In the genomic region with DNA sequence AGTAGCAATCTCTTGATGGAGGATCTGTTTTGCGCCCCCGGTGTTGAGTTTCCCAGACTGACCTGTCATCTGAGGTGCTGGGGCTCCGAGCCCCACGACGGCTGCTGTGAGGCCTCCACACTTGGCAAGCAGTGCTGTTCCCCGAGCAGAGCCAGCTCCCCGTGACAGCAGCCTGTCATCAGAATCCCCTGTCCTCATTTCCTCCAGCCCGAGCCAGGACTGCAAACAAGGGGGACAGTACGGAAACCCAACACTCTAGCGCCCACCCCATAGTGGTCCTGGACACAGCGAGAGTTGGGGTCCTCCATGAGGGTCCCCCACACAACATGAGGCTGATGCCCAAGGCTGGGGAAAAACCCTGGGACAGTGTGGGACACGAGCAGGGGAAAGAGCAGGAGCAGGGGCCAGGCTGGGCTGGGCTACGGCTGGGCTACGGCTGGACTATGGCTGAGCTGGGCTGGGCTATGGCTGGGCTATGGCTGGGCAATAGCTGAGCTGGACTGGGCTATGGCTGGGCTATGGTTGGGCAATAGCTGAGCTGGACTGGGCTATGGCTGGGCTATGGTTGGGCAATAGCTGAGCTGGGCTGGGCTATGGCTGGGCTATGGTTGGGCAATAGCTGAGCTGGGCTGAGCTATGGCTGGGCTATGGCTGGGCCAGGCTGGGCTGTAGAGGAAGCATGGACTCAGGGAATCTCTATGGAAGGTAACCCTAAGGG, we compare ENCODE assay signal across 15 cellular contexts. TPM values are rescaled to one million over a fixed set of nuclear protein-coding genes. Genes with fewer than 3 reads are reported as not detected.
DNase-seq lines count a peak whose midpoint lies in the region; ATAC-seq, FAIRE-seq and TF ChIP-seq lines count a peak whose summit lies in the region.
"Had no signal": no experiment of that assay in that cellular context is flagged by ENCODE, and none has a peak within 500 bp of the region (broad histone marks: within the 10 kb centered on the region; RNA-seq: fewer than 3 reads in every experiment).

No MANE protein-coding gene starts in this region.

- no peak overlapping the region for H2BK120ac ChIP-seq in H1 (replicated peaks; ENCODE audit: low read depth, low read length)

- TF ChIP-seq RAD21 in H1 (IDR thresholded peaks at IDR 0.05 in 1 of 2, conservative IDR thresholded peaks at IDR 0.05 in 1 of 2; ENCODE audit: low read depth in 2 of 2, low read length in 2 of 2) = no peak

- H3K36me3 Mint-ChIP-seq in memory B cell = no peaks in the 10 kb centered on the region
- H3K36me3 Mint-ChIP-seq in activated T-helper 17 cell treated with anti-CD3 and anti-CD28 coated beads, Interleukin-2, amount 50 U/mL, for 72 hours (ENCODE audit: low read depth) = no peaks in the 10 kb centered on the region
- H3K36me3 Mint-ChIP-seq: activated CD4-positive, alpha-beta memory T cell treated with anti-CD3 and anti-CD28 coated beads for 36 hours; CD8-positive, alpha-beta T cell had no signal

- ATAC-seq in memory B cell (ENCODE audit: low read depth) = no peak
- no peak for ATAC-seq in GM18502 (IDR thresholded peaks at IDR 0.05; ENCODE audit: poor library complexity, unreplicated experiment)
- no peak for ATAC-seq in activated T-helper 17 cell treated with anti-CD3 and anti-CD28 coated beads, Interleukin-2, amount 50 U/mL, for 72 hours (replicated peaks)
- ATAC-seq in HG02759 (IDR thresholded peaks at IDR 0.05; ENCODE audit: unreplicated experiment) = no peak
- ATAC-seq: CD8-positive, alpha-beta T cell had no signal

- no peaks in the 10 kb centered on the region for H3K27me3 Mint-ChIP-seq in memory B cell
- no peaks in the 10 kb centered on the region for H3K27me3 Mint-ChIP-seq in activated T-helper 17 cell treated with anti-CD3 and anti-CD28 coated beads, Interleukin-2, amount 50 U/mL, for 72 hours
- H3K27me3 Mint-ChIP-seq: activated CD4-positive, alpha-beta memory T cell treated with anti-CD3 and anti-CD28 coated beads for 36 hours had no signal

- H3K4me1 ChIP-seq in H1 (replicated peaks in 1 of 4; ENCODE audit: control insufficient read depth in 3 of 4, insufficient read depth in 4 of 4, low read length in 3 of 4) = no peaks in the 10 kb centered on the region

- CTCF ChIA-PET in H1 (lab: Charles Lee; ENCODE audit: partially characterized antibody) = interaction anchor here (0.6 to 7.1 kb wide), 8 partner anchors 9 to 1885 kb away, joined by 3 to 72 read pairs (median 4); no protein-coding TSS in a partner anchor

- no peak overlapping the region for H3K27ac ChIP-seq in H1 (ENCODE audit: low read depth, low read length)
- H3K27ac ChIP-seq: SK-N-MC had no signal

- H3K27me3 ChIP-seq in H1 (replicated peaks in 1 of 4; ENCODE audit: control insufficient read depth in 3 of 4, extremely low read depth in 1 of 4, insufficient read depth in 3 of 4, low read length in 3 of 4) = no peaks in the 10 kb centered on the region

- no peaks in the 10 kb centered on the region for H3K9me3 Mint-ChIP-seq in memory B cell
- no peaks in the 10 kb centered on the region for H3K9me3 Mint-ChIP-seq in activated T-helper 17 cell treated with anti-CD3 and anti-CD28 coated beads, Interleukin-2, amount 50 U/mL, for 72 hours
- H3K9me3 Mint-ChIP-seq: activated CD4-positive, alpha-beta memory T cell treated with anti-CD3 and anti-CD28 coated beads for 36 hours; CD8-positive, alpha-beta T cell had no signal

- no peak overlapping the region for H3K4me3 Mint-ChIP-seq in memory B cell
- no peak overlapping the region for H3K4me3 Mint-ChIP-seq in activated T-helper 17 cell treated with anti-CD3 and anti-CD28 coated beads, Interleukin-2, amount 50 U/mL, for 72 hours
- H3K4me3 Mint-ChIP-seq: activated CD4-positive, alpha-beta memory T cell treated with anti-CD3 and anti-CD28 coated beads for 36 hours; CD8-positive, alpha-beta T cell had no signal

- H3K79me1 ChIP-seq in H1 (ENCODE audit: low read depth, low read length) = no peaks in the 10 kb centered on the region

- no peak overlapping the region for H3K4ac ChIP-seq in H1 (replicated peaks; ENCODE audit: insufficient read length, low read depth, low read length)

- TF ChIP-seq CTCF in AG10803 (conservative IDR thresholded peaks at IDR 0.05; ENCODE audit: low read length) (no peak), H1 (IDR thresholded peaks at IDR 0.05; ENCODE audit: control extremely low read depth in 1 of 3, insufficient read depth in 1 of 3, low read depth in 1 of 3, low read length in 3 of 3) (no peak)

- peak overlapping the region; percentile 45 for H3K27ac Mint-ChIP-seq in memory B cell
- H3K27ac Mint-ChIP-seq in activated T-helper 17 cell treated with anti-CD3 and anti-CD28 coated beads, Interleukin-2, amount 50 U/mL, for 72 hours = no peak overlapping the region
- H3K27ac Mint-ChIP-seq: activated CD4-positive, alpha-beta memory T cell treated with anti-CD3 and anti-CD28 coated beads for 36 hours; CD8-positive, alpha-beta T cell had no signal

- no peak overlapping the region for H3K18ac ChIP-seq in H1 (ENCODE audit: extremely low read depth, low read length)

- no peak overlapping the region for H2BK15ac ChIP-seq in H1 (ENCODE audit: low read length)

- no peaks in the 10 kb centered on the region for H3K36me3 ChIP-seq in H1 (ENCODE audit: control insufficient read depth in 2 of 4, insufficient read depth in 4 of 4, low read length in 3 of 4)

- H4K20me1 ChIP-seq in H1 (replicated peaks in 1 of 2; ENCODE audit: control insufficient read depth in 1 of 2, insufficient read depth in 2 of 2, low read length in 2 of 2) = peaks cover 0 to 1% of the 10 kb centered on the region in 2 experiments

- no peak overlapping the region for H3K14ac ChIP-seq in H1 (ENCODE audit: insufficient read length)

- no peak overlapping the region for H2BK5ac ChIP-seq in H1 (ENCODE audit: low read depth, low read length)

- H3K79me2 ChIP-seq in H1 (ENCODE audit: control insufficient read depth in 1 of 2, insufficient read depth in 2 of 2, low read length in 2 of 2) = no peaks in the 10 kb centered on the region

- no peak for TF ChIP-seq POLR2A in H1 (IDR thresholded peaks at IDR 0.05; ENCODE audit: control extremely low read depth in 1 of 2, low read depth in 2 of 2, low read length in 2 of 2)

- no peak overlapping the region for H2AK5ac ChIP-seq in H1 (ENCODE audit: low read depth, low read length)

- TF ChIP-seq EP300 in H1 (IDR thresholded peaks at IDR 0.05; ENCODE audit: borderline replicate concordance in 1 of 2, low read depth in 2 of 2, low read length in 2 of 2) = no peak

- no peak overlapping the region for H4K91ac ChIP-seq in H1 (replicated peaks; ENCODE audit: insufficient read length, low read length)

- H3K4me1 Mint-ChIP-seq in memory B cell = peaks cover 21% of the 10 kb centered on the region
- peaks cover 5% of the 10 kb centered on the region for H3K4me1 Mint-ChIP-seq in activated T-helper 17 cell treated with anti-CD3 and anti-CD28 coated beads, Interleukin-2, amount 50 U/mL, for 72 hours

- no peaks in the 10 kb centered on the region for H3K9me3 ChIP-seq in H1 (ENCODE audit: insufficient read depth in 2 of 2, low read depth in 1 of 2, low read length in 1 of 2)

- H4K8ac ChIP-seq in H1 (ENCODE audit: extremely low read depth, insufficient read depth, low read length) = no peak overlapping the region

- no peak overlapping the region for H4K5ac ChIP-seq in H1 (ENCODE audit: insufficient read length, low read depth, low read length)

- no peak overlapping the region for H2BK20ac ChIP-seq in H1 (ENCODE audit: low read length)

- H3K4me2 ChIP-seq in H1 (ENCODE audit: insufficient read depth in 1 of 2, low read depth in 2 of 2, low read length in 2 of 2) = no peak overlapping the region

- H2BK12ac ChIP-seq in H1 (ENCODE audit: low read depth, low read length) = no peak overlapping the region

- H3K23ac ChIP-seq in H1 (ENCODE audit: insufficient read length) = no peak overlapping the region

- H3K4me3 ChIP-seq in AG10803 (ENCODE audit: low read length) (peak overlapping the region; percentile 12; the same call in 1 of the 2 replicates), H1 (ENCODE audit: extremely low read depth in 1 of 4, insufficient read depth in 2 of 4, low read depth in 3 of 4, low read length in 4 of 4) (no peak overlapping the region)
- H3K4me3 ChIP-seq: SK-N-MC had no signal

- no peak for FAIRE-seq in H1 (lab: Jason Lieb, UNC)
- FAIRE-seq: GM18507 had no signal

- H3K23me2 ChIP-seq in H1 (ENCODE audit: low read depth, low read length) = no peaks in the 10 kb centered on the region

- peak; percentile 85 for DNase-seq in AG10803 (ENCODE audit: low read depth)
- peak; percentile 34 for DNase-seq in M059J (ENCODE audit: low read depth)
- DNase-seq in H1 (ENCODE audit: low read depth in 1 of 2, low spot score in 2 of 2) = no peak
- no peak for DNase-seq in memory B cell (ENCODE audit: low spot score in 2 of 2)
- DNase-seq in activated gamma-delta T cell treated with Interleukin-2 at 50 U/mL for 16 hours = no peak
- DNase-seq: activated CD4-positive, alpha-beta memory T cell treated with anti-CD3 and anti-CD28 coated beads for 36 hours; hippocampal formation; NCI-H2081 treated with DMSO at 0.1 percent for 48 hours had no signal

- POLR2A ChIA-PET in H1 (lab: Charles Lee; ENCODE audit: partially characterized antibody) = interaction anchor here (1.2 to 1.4 kb wide), 2 partner anchors 13 to 37 kb away, joined by 3 read pairs; a partner anchor contains a TSS

- no peak overlapping the region for H3K56ac ChIP-seq in H1 (replicated peaks; ENCODE audit: insufficient read length, low read depth, low read length)

- 89% methylated on average over 14 of the region's 14 CpGs; no CpG with 5 or more reads in 1 of the 2 experiments for WGBS in H1 (ENCODE audit: extremely low coverage in 1 of 2, insufficient coverage in 1 of 2, insufficient read length in 1 of 2, insufficient replicate concordance in 2 of 2, low coverage in 1 of 2, low lambda C conversion rate in 2 of 2, missing lambda C conversion rate in 1 of 2), 2 experiments

- no peak overlapping the region for H2AFZ ChIP-seq in H1 (ENCODE audit: low read length)

- H3K9ac ChIP-seq in H1 (replicated peaks in 1 of 4; ENCODE audit: extremely low read depth in 1 of 4, low read depth in 3 of 4, low read length in 3 of 4) = no peak overlapping the region

RNA-seq across cellular contexts. Expression of a gene that starts 1.5 kb away (rescaled TPM):
- not detected in 2 replicates for total RNA-seq in M059J (2014; rRNA removed; shearing (Covaris generic))
- total RNA-seq in H1 (2021; fragmentation: NEBNext Ultra II Directional; extraction: Animal tissue kit (Norgen Biotek cat#: 25700)) = 0.08 TPM in 1 of 2 replicates, not detected in the other
- polyA plus RNA-seq in H1 (2011; rRNA removed) = 0.03 TPM in 1 of 2 replicates, not detected in the other
- polyA plus RNA-seq in H1 (2011; cell fraction: cytosol; rRNA removed) = 0.01 TPM
- 0.07 TPM for polyA plus RNA-seq in H1 (2011; cell fraction: nucleus; rRNA removed)
- not detected in 4 replicates for polyA plus RNA-seq in H1 (2012, experiment 1 of 2)
- polyA plus RNA-seq in H1 (2012, experiment 2 of 2) = not detected
- not detected for polyA plus RNA-seq in H1 (2013, experiment 1 of 2)
- not detected for polyA plus RNA-seq in H1 (2013, experiment 2 of 2)
- polyA minus RNA-seq in H1 (2011; rRNA and poly(A)+ RNA removed) = not detected in 2 replicates
- not detected for polyA minus RNA-seq in H1 (2011; cell fraction: cytosol; rRNA and poly(A)+ RNA removed)
- polyA minus RNA-seq in H1 (2011; cell fraction: nucleus; rRNA and poly(A)+ RNA removed) = not detected
- total RNA-seq in activated T-helper 17 cell treated with anti-CD3 and anti-CD28 coated beads, Interleukin-2, amount 50 U/mL, for 72 hours = not detected
- total RNA-seq: activated CD4-positive, alpha-beta memory T cell treated with anti-CD3 and anti-CD28 coated beads for 36 hours; CD8-positive, alpha-beta T cell had no signal
- polyA plus RNA-seq: neural cell had no signal

RNA-seq across cellular contexts. Expression of a gene that starts 21.8 kb away (rescaled TPM):
- 1.6 and 5.2 TPM in 2 replicates for total RNA-seq in M059J (2014; rRNA removed; shearing (Covaris generic))
- 1.8 and 2.5 TPM in 2 replicates for total RNA-seq in H1 (2021; fragmentation: NEBNext Ultra II Directional; extraction: Animal tissue kit (Norgen Biotek cat#: 25700))
- polyA plus RNA-seq in H1 (2011; rRNA removed) = 3.6 and 5.1 TPM in 2 replicates
- 4.8 TPM for polyA plus RNA-seq in H1 (2011; cell fraction: cytosol; rRNA removed)
- polyA plus RNA-seq in H1 (2011; cell fraction: nucleus; rRNA removed) = 10.3 TPM
- 2.8 to 3.5 TPM (median 2.8 TPM) in 4 replicates for polyA plus RNA-seq in H1 (2012, experiment 1 of 2)
- 3.2 TPM for polyA plus RNA-seq in H1 (2012, experiment 2 of 2)
- 3.1 TPM for polyA plus RNA-seq in H1 (2013, experiment 1 of 2)
- polyA plus RNA-seq in H1 (2013, experiment 2 of 2) = 2.8 TPM
- polyA minus RNA-seq in H1 (2011; rRNA and poly(A)+ RNA removed) = 1.1 and 1.3 TPM in 2 replicates
- 2.8 TPM for polyA minus RNA-seq in H1 (2011; cell fraction: cytosol; rRNA and poly(A)+ RNA removed)
- polyA minus RNA-seq in H1 (2011; cell fraction: nucleus; rRNA and poly(A)+ RNA removed) = 1.4 TPM
- not detected for total RNA-seq in activated T-helper 17 cell treated with anti-CD3 and anti-CD28 coated beads, Interleukin-2, amount 50 U/mL, for 72 hours
- total RNA-seq: activated CD4-positive, alpha-beta memory T cell treated with anti-CD3 and anti-CD28 coated beads for 36 hours; CD8-positive, alpha-beta T cell had no signal
- polyA plus RNA-seq: neural cell had no signal

RNA-seq across cellular contexts. Expression of a gene that starts 36.8 kb away (rescaled TPM):
- not detected in 2 replicates for total RNA-seq in M059J (2014; rRNA removed; shearing (Covaris generic))
- 1.3 and 1.8 TPM in 2 replicates for total RNA-seq in H1 (2021; fragmentation: NEBNext Ultra II Directional; extraction: Animal tissue kit (Norgen Biotek cat#: 25700))
- polyA plus RNA-seq in H1 (2011; rRNA removed) = 0.68 and 1.6 TPM in 2 replicates
- 1.3 TPM for polyA plus RNA-seq in H1 (2011; cell fraction: cytosol; rRNA removed)
- 2.8 TPM for polyA plus RNA-seq in H1 (2011; cell fraction: nucleus; rRNA removed)
- polyA plus RNA-seq in H1 (2012, experiment 1 of 2) = 0.54 to 1.2 TPM (median 0.82 TPM) in 4 replicates
- 0.66 TPM for polyA plus RNA-seq in H1 (2012, experiment 2 of 2)
- 0.75 TPM for polyA plus RNA-seq in H1 (2013, experiment 1 of 2)
- 0.64 TPM for polyA plus RNA-seq in H1 (2013, experiment 2 of 2)
- 0.15 and 0.60 TPM in 2 replicates for polyA minus RNA-seq in H1 (2011; rRNA and poly(A)+ RNA removed)
- 0.73 TPM for polyA minus RNA-seq in H1 (2011; cell fraction: cytosol; rRNA and poly(A)+ RNA removed)
- 1.2 TPM for polyA minus RNA-seq in H1 (2011; cell fraction: nucleus; rRNA and poly(A)+ RNA removed)
- total RNA-seq in activated T-helper 17 cell treated with anti-CD3 and anti-CD28 coated beads, Interleukin-2, amount 50 U/mL, for 72 hours = 1 to 10 TPM in 1 of 2 donors, under 1 TPM in 1; 0.39 to 1.0 TPM
- total RNA-seq: CD8-positive, alpha-beta T cell had no signal

Comparison
In these comparisons a context has a peak if more than half of its experiments do, and no peak if none do; other contexts are left out.
1. DNase-seq: peak in AG10803 (single experiment) and M059J (single experiment); none in H1 (0 of 2), memory B cell (0 of 2) and activated gamma-delta T cell treated with Interleukin-2 at 50 U/mL for 16 hours (single experiment).